In genomic region chr9:81610739-81611107, GRCh38 we compare ENCODE assay signal across 20 cellular contexts.
"Had no signal": no experiment of that assay in that cellular context is flagged by ENCODE, and none has a peak within 500 bp of the region (broad histone marks: within the 10 kb centered on the region; RNA-seq: fewer than 3 reads in every experiment).

No MANE protein-coding gene starts in this region.

- DNase-seq: activated CD4-positive, alpha-beta T cell treated with anti-CD3 and anti-CD28 coated beads, Interleukin-2, amount 50 U/mL, for 1 hour; activated naive CD4-positive, alpha-beta T cell treated with Interleukin-2 at 50 U/mL for 16 hours; activated T-cell treated with anti-CD3 and anti-CD28 coated beads for 4 hours; dorsolateral prefrontal cortex; endodermal cell; erythroblast; left lung; stimulated activated CD4-positive, alpha-beta T cell treated with anti-CD3 and anti-CD28 coated beads, Interleukin-4, amount 100 ng/mL, for 4 hours; stimulated activated CD8-positive, alpha-beta memory T cell treated with anti-CD3 and anti-CD28 coated beads, Interleukin-4, amount 100 ng/mL, for 48 hours; T-helper 9 cell; upper lobe of right lung had no signal

- H3K9me3 ChIP-seq: breast epithelium, left lung, neutrophil, right atrium auricular region, upper lobe of right lung had no signal

- H3K36me3 ChIP-seq: breast epithelium had no signal

- H3K4me1 Mint-ChIP-seq: activated T-helper 17 cell treated with anti-CD3 and anti-CD28 coated beads, Interleukin-2, amount 50 U/mL, for 72 hours had no signal

- ATAC-seq: activated CD4-positive, CD25-positive, alpha-beta regulatory T cell treated with anti-CD3 and anti-CD28 coated beads, Interleukin-2, amount 50 U/mL, for 24 hours; activated T-helper 17 cell treated with anti-CD3 and anti-CD28 coated beads, Interleukin-2, amount 50 U/mL, for 72 hours; left lung had no signal

- H3K27me3 ChIP-seq: breast epithelium, dorsolateral prefrontal cortex, hepatocyte, left lung, neutrophil, right atrium auricular region, upper lobe of right lung had no signal

- H3K9me3 Mint-ChIP-seq: stimulated activated naive CD8-positive, alpha-beta T cell treated with anti-CD3 and anti-CD28 coated beads, Interleukin-15, Interleukin-2, amounts not matched to agents 100 ng/mL and 50 ng/mL, for 24 hours had no signal

- H3K27me3 Mint-ChIP-seq: activated T-helper 17 cell treated with anti-CD3 and anti-CD28 coated beads, Interleukin-2, amount 50 U/mL, for 72 hours; stimulated activated naive CD8-positive, alpha-beta T cell treated with anti-CD3 and anti-CD28 coated beads, Interleukin-15, Interleukin-2, amounts not matched to agents 100 ng/mL and 50 ng/mL, for 24 hours had no signal

- H2AFZ ChIP-seq: hepatocyte had no signal

- H3K4me3 Mint-ChIP-seq: activated T-helper 17 cell treated with anti-CD3 and anti-CD28 coated beads, Interleukin-2, amount 50 U/mL, for 72 hours; endodermal cell; stimulated activated naive CD8-positive, alpha-beta T cell treated with anti-CD3 and anti-CD28 coated beads, Interleukin-15, Interleukin-2, amounts not matched to agents 100 ng/mL and 50 ng/mL, for 24 hours had no signal

- H3K4me2 ChIP-seq: hepatocyte had no signal

- H3K4me3 ChIP-seq: breast epithelium, dorsolateral prefrontal cortex, hepatocyte, left lung, right atrium auricular region, smooth muscle cell, upper lobe of right lung had no signal

- H3K27ac Mint-ChIP-seq: activated T-helper 17 cell treated with anti-CD3 and anti-CD28 coated beads, Interleukin-2, amount 50 U/mL, for 72 hours; endodermal cell; stimulated activated naive CD8-positive, alpha-beta T cell treated with anti-CD3 and anti-CD28 coated beads, Interleukin-15, Interleukin-2, amounts not matched to agents 100 ng/mL and 50 ng/mL, for 24 hours had no signal

- H3K27ac ChIP-seq: left lung, neutrophil, right atrium auricular region, SK-N-MC, upper lobe of right lung had no signal

- H3K4me1 ChIP-seq: breast epithelium, upper lobe of right lung had no signal
